Comparison of ENCODE assay signal across 1 cellular context in genomic region chr6:31781244-31782125, GRCh38.
TF ChIP-seq lines count a peak whose summit lies in the region.

No MANE protein-coding gene starts in this region.

TF ChIP-seq in IMR-90, 13 proteins besides CTCF, POLR2A, EP300 and RAD21 (continued from another document):
- TF ChIP-seq USF2 (IDR thresholded peaks at IDR 0.05; ENCODE audit: low read depth, low read length) (no peak), ELK1 (IDR thresholded peaks at IDR 0.05; ENCODE audit: borderline replicate concordance, low read depth, low read length) (no peak), MAZ (IDR thresholded peaks at IDR 0.05; ENCODE audit: borderline replicate concordance, low read depth, low read length) (no peak), FOS (IDR thresholded peaks at IDR 0.05; ENCODE audit: low read depth, low read length) (no peak), BHLHE40 (IDR thresholded peaks at IDR 0.05; ENCODE audit: low read depth, low read length) (no peak), SMC3 (IDR thresholded peaks at IDR 0.05; ENCODE audit: low read depth, low read length) (no peak), MXI1 (IDR thresholded peaks at IDR 0.05; ENCODE audit: borderline replicate concordance, low read depth, low read length) (no peak), CHD1 (IDR thresholded peaks at IDR 0.05; ENCODE audit: low read depth, low read length) (no peak), RCOR1 (IDR thresholded peaks at IDR 0.05; ENCODE audit: insufficient replicate concordance, low read length) (no peak), CEBPB (IDR thresholded peaks at IDR 0.05; ENCODE audit: low read depth, low read length) (no peak), NFE2L2 (IDR thresholded peaks at IDR 0.05; ENCODE audit: low read depth, low read length) (no peak)
